8 cellular contexts compared by ENCODE assay signal in the genomic region with DNA sequence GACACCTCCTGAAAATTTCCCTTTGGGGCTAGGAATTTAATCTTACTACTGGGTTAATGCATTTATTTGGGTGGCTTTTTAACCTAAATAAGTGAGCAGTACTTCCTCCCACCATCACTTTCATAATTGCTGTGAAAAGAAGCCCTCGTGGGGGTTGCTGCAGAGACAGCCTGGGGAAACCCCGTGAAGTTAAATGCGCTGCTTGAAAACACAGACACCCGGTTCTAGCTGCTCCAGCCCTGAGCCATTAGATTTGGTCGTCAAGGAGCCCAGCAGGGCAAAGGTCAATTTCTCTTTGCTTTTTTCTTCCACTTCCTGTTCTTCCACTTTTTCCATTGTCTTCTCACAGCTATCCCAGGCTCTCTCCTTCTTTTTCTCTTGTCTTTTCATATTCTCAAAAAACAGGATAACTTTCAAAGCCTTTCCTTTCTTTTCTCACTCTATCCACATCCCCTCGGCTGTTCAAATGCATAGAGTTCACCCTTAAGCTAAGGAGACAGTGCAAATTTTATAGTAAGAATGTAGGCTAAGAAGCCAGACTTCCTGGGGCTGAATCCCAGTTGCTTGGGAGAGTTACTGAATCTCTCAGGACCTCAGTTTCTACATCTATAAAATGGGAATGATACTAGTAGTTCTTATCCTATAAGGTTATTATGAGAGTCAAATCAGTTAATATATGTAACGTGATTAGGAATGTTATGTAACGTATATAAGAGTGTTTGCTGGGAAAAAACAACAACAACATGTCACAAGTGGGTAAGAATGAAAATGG.
DNase-seq lines count a peak whose midpoint lies in the region; ATAC-seq lines count a peak whose summit lies in the region.

No MANE protein-coding gene starts in this region.

- ATAC-seq in GM19438 (IDR thresholded peaks at IDR 0.05; ENCODE audit: low read depth, unreplicated experiment) (peak; percentile 66), HG03135 (IDR thresholded peaks at IDR 0.05; ENCODE audit: unreplicated experiment) (peak; percentile 87)

- DNase-seq in ELF-1 (ENCODE audit: low read depth, low spot score) = peak; percentile 79
- peak; percentile 66 for DNase-seq in germinal center (ENCODE audit: low spot score)
- no peak for DNase-seq in AML-193 (lab: John Stamatoyannopoulos, UW)
- no peak for DNase-seq in dedifferentiated amniotic fluid mesenchymal stem cell (ENCODE audit: extremely low spot score)
- no peak for DNase-seq in activated CD8-positive, alpha-beta memory T cell treated with anti-CD3 and anti-CD28 coated beads, Interleukin-2, amount 50 U/mL, for 4 hours
- DNase-seq in activated gamma-delta T cell (lab: John Stamatoyannopoulos, UW) = no peak

Comparison
In these comparisons a context has a peak if more than half of its experiments do, and no peak if none do; other contexts are left out.
1. DNase-seq: peak in ELF-1 (single experiment) and germinal center (single experiment); none in AML-193 (0 of 2), dedifferentiated amniotic fluid mesenchymal stem cell (single experiment), activated CD8-positive, alpha-beta memory T cell treated with anti-CD3 and anti-CD28 coated beads, Interleukin-2, amount 50 U/mL, for 4 hours (single experiment) and activated gamma-delta T cell (single experiment).